Comparison of ENCODE assay signal across 20 cellular contexts in the genomic region with DNA sequence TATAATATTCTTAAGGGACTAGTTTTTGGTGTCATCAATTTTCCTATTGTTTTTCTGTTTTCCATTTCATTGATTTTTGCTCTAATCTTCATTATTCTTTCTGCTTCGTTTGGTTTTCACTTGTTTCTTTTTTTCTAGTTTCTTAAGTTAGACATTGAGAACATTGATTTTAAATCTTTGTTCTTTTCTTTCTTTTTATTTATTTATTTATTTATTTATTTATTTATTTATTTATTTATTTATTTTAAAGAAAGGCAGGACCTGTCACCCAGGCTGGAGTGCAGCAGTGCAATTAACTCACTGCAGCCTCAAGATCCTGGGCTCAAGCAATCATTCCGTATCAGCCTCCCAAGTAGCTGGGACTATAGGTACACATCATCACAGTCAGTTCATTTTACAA. TPM values are rescaled to one million over a fixed set of nuclear protein-coding genes. Genes with fewer than 3 reads are reported as not detected.
DNase-seq lines count a peak whose midpoint lies in the region; ATAC-seq, FAIRE-seq and TF ChIP-seq lines count a peak whose summit lies in the region.
"Had no signal": no experiment of that assay in that cellular context is flagged by ENCODE, and none has a peak within 500 bp of the region (broad histone marks: within the 10 kb centered on the region; RNA-seq: fewer than 3 reads in every experiment).

No MANE protein-coding gene starts in this region.

- H3K79me2 ChIP-seq in HepG2 (ENCODE audit: insufficient read depth, low read length), result no peaks in the 10 kb centered on the region

- CTCF ChIA-PET in HepG2 (lab: Yijun Ruan, JAX; ENCODE audit: low intra/inter-chr PET ratio, low total read pairs) (no interaction called here), HEK293 (lab: Yijun Ruan, JAX) (no interaction called here)

- in situ Hi-C loops in HepG2 (cut with HindIII; ENCODE audit: extremely low pct_ligation_motif_present, low pct_unique_long_range_greater_than_20kb), result no loop called here

- POLR2A ChIA-PET in HepG2 (lab: Yijun Ruan, JAX) (no interaction called here), HEK293 (lab: Yijun Ruan, JAX) (no interaction called here)

- no peak overlapping the region for H2AFZ ChIP-seq in HepG2 (ENCODE audit: low read length)

- H3K9ac ChIP-seq in HepG2 (ENCODE audit: insufficient read depth, low read depth, low read length) (no peak overlapping the region), kidney (ENCODE audit: low read length in 2 of 2) (no peak overlapping the region)
- H3K9ac ChIP-seq: BLaER1 treated with 17β-estradiol and CSF1 and Interleukin-3, amounts not matched to agents 10 nM and 100 nM had no signal

- H3K27ac ChIP-seq in HepG2 (ENCODE audit: extremely low read length, insufficient read depth, low read length), result no peak overlapping the region
- H3K27ac ChIP-seq in right lobe of liver, result no peak overlapping the region
- no peak overlapping the region for H3K27ac ChIP-seq in HEK293 (ENCODE audit: extremely low read depth, low read depth, low read length)
- H3K27ac ChIP-seq in kidney (ENCODE audit: low read depth in 2 of 2, low read length in 2 of 2), result no peak overlapping the region
- no peak overlapping the region for H3K27ac ChIP-seq in aorta (ENCODE audit: low read depth in 1 of 2, low read length in 2 of 2)
- H3K27ac ChIP-seq: 22Rv1; BLaER1 treated with 17β-estradiol and CSF1 and Interleukin-3, amounts not matched to agents 10 nM and 100 nM; C4-2B had no signal

- intact Hi-C loops in HepG2 (cut with micrococcal nuclease; ENCODE audit: unreplicated experiment) (no loop called here), right lobe of liver (cut with DNase I) (no loop called here), kidney (cut with DNase I) (no loop called here), aorta (cut with DNase I) (no loop called here)

- no peak for TF ChIP-seq CTCF in HepG2 (CRISPR knock-in tag; IDR thresholded peaks at IDR 0.05)
- TF ChIP-seq CTCF in right lobe of liver (IDR thresholded peaks at IDR 0.05), result no peak
- no peak for TF ChIP-seq CTCF in HEK293 (tag by site-specific recombination; IDR thresholded peaks at IDR 0.05)
- TF ChIP-seq CTCF in kidney (IDR thresholded peaks at IDR 0.05; ENCODE audit: borderline replicate concordance, extremely low read depth, insufficient read depth), result no peak

- no peaks in the 10 kb centered on the region for H3K4me1 ChIP-seq in HepG2 (ENCODE audit: insufficient read depth, low read length)
- H3K4me1 ChIP-seq in right lobe of liver, result no peaks in the 10 kb centered on the region
- no peaks in the 10 kb centered on the region for H3K4me1 ChIP-seq in HEK293 (ENCODE audit: control insufficient read depth, insufficient read depth, low read length)
- no peaks in the 10 kb centered on the region for H3K4me1 ChIP-seq in kidney (ENCODE audit: control insufficient read depth in 1 of 2, insufficient read depth in 1 of 2, low read depth in 1 of 2, low read length in 2 of 2)
- H3K4me1 ChIP-seq in aorta (ENCODE audit: control insufficient read depth in 1 of 2, insufficient read depth in 2 of 2, low read length in 2 of 2), result no peaks in the 10 kb centered on the region
- H3K4me1 ChIP-seq: Caco-2 had no signal

- ATAC-seq in HepG2, result no peak
- ATAC-seq in right lobe of liver, result no peak
- no peak for ATAC-seq in aorta (ENCODE audit: low FRiP score)
- ATAC-seq: CD8-positive, alpha-beta T cell had no signal

- no peaks in the 10 kb centered on the region for H3K36me3 ChIP-seq in HepG2 (replicated peaks in 1 of 2; ENCODE audit: control insufficient read depth in 1 of 2, insufficient read depth in 2 of 2, low read length in 2 of 2)
- H3K36me3 ChIP-seq in right lobe of liver, result no peaks in the 10 kb centered on the region
- no peaks in the 10 kb centered on the region for H3K36me3 ChIP-seq in HEK293 (ENCODE audit: control insufficient read depth in 2 of 2, insufficient read depth in 1 of 2, low read length in 2 of 2)
- no peaks in the 10 kb centered on the region for H3K36me3 ChIP-seq in kidney (ENCODE audit: control insufficient read depth in 1 of 2, insufficient read depth in 2 of 2, low read length in 2 of 2)
- H3K36me3 ChIP-seq in aorta (ENCODE audit: control insufficient read depth in 1 of 2, insufficient read depth in 2 of 2, low read length in 1 of 2), result no peaks in the 10 kb centered on the region
- H3K36me3 ChIP-seq: BLaER1 treated with 17β-estradiol and CSF1 and Interleukin-3, amounts not matched to agents 10 nM and 100 nM had no signal

- DNase-seq in HepG2 (ENCODE audit: low spot score) (no peak), right lobe of liver (no peak), kidney (no peak), aorta (no peak), NCI-H1694 (lab: John Stamatoyannopoulos, UW) (no peak)
- DNase-seq: AML-193; Caco-2; Calu3; CD4-positive, alpha-beta T cell; CD8-positive, alpha-beta T cell; DMS79 treated with DMSO at 0.1 percent for 48 hours; GF-D8 had no signal

- no peaks in the 10 kb centered on the region for H4K20me1 ChIP-seq in HepG2 (ENCODE audit: insufficient read depth, low read length)
- H4K20me1 ChIP-seq: BLaER1 treated with 17β-estradiol and CSF1 and Interleukin-3, amounts not matched to agents 10 nM and 100 nM had no signal

- H3K9me3 ChIP-seq in HepG2 (ENCODE audit: low read length), result no peaks in the 10 kb centered on the region
- no peaks in the 10 kb centered on the region for H3K9me3 ChIP-seq in right lobe of liver
- no peaks in the 10 kb centered on the region for H3K9me3 ChIP-seq in HEK293 (ENCODE audit: control insufficient read depth, insufficient read depth, low read depth, low read length)
- H3K9me3 ChIP-seq in kidney (ENCODE audit: control insufficient read depth in 1 of 2, low read length in 2 of 2), result no peaks in the 10 kb centered on the region
- no peaks in the 10 kb centered on the region for H3K9me3 ChIP-seq in aorta (ENCODE audit: control insufficient read depth, low read length)
- H3K9me3 ChIP-seq: BLaER1 treated with 17β-estradiol and CSF1 and Interleukin-3, amounts not matched to agents 10 nM and 100 nM; Caco-2 had no signal

- no TSS peak for BruUV-seq in HepG2 (replicated peaks; lab: Mats Ljungman, UMichigan)

- WGBS in HepG2 (ENCODE audit: low lambda C conversion rate), result 35% methylated on average over 2 of the region's 2 CpGs
- WGBS in right lobe of liver (ENCODE audit: insufficient coverage, low coverage, low lambda C conversion rate, missing lambda C conversion rate), result 63% methylated on average over 2 of the region's 2 CpGs
- WGBS in aorta, 2 donors, result 91 to 93% methylated on average over 2 of the region's 2 CpGs

- TF ChIP-seq RAD21 in HepG2 (CRISPR knock-in tag; IDR thresholded peaks at IDR 0.05), result no peak

- H3K4me2 ChIP-seq in HepG2 (ENCODE audit: low read depth, low read length), result no peak overlapping the region
- H3K4me2 ChIP-seq: BLaER1 treated with 17β-estradiol and CSF1 and Interleukin-3, amounts not matched to agents 10 nM and 100 nM had no signal

- H3K27me3 ChIP-seq in HepG2 (ENCODE audit: control insufficient read depth in 1 of 2, insufficient read depth in 2 of 2, low read length in 2 of 2) (peaks cover 0 to 8% of the 10 kb centered on the region in 2 experiments; a peak in 2 of 5 replicates), right lobe of liver (no peaks in the 10 kb centered on the region), aorta (ENCODE audit: control insufficient read depth in 1 of 2, insufficient read depth in 2 of 2, low read length in 1 of 2) (no peaks in the 10 kb centered on the region)
- H3K27me3 ChIP-seq: BLaER1 treated with 17β-estradiol and CSF1 and Interleukin-3, amounts not matched to agents 10 nM and 100 nM had no signal

- H3K4me3 ChIP-seq in HepG2 (replicated peaks in 1 of 3; ENCODE audit: insufficient read depth in 1 of 3, low read depth in 2 of 3, low read length in 3 of 3) (no peak overlapping the region), right lobe of liver (no peak overlapping the region), HEK293 (ENCODE audit: low read depth, low read length) (no peak overlapping the region), kidney (ENCODE audit: low read length in 2 of 2) (no peak overlapping the region), aorta (ENCODE audit: low read length in 2 of 2) (no peak overlapping the region)
- H3K4me3 ChIP-seq: BLaER1 treated with 17β-estradiol and CSF1 and Interleukin-3, amounts not matched to agents 10 nM and 100 nM had no signal

- no peak for TF ChIP-seq POLR2A in HepG2 (IDR thresholded peaks at IDR 0.05; ENCODE audit: insufficient read depth in 1 of 2, low read depth in 2 of 2, low read length in 2 of 2)
- TF ChIP-seq POLR2A in right lobe of liver (IDR thresholded peaks at IDR 0.05), result no peak

- peak; percentile 4 for FAIRE-seq in HepG2 (lab: Jason Lieb, UNC)
- peak; percentile 76 for FAIRE-seq in kidney (lab: Jason Lieb, UNC)
- FAIRE-seq: D721Med, G401.6, GM12891, GM19239 had no signal

- TF ChIP-seq EP300 in HepG2 (IDR thresholded peaks at IDR 0.05; ENCODE audit: low read depth in 2 of 2, low read length in 2 of 2), result no peak
- TF ChIP-seq EP300 in HepG2 (CRISPR knock-in tag; IDR thresholded peaks at IDR 0.05; ENCODE audit: borderline replicate concordance), result no peak

RNA-seq across cellular contexts. Expression of a gene that starts 7.0 kb away (rescaled TPM):
- total RNA-seq in HepG2 (2016; rRNA removed; fragmentation: Illumina TruSeq; extraction: Trizol) (63.2 and 66.5 TPM in 2 replicates), right lobe of liver (10 to 100 TPM in 2 of 6 experiments, 1 to 10 TPM in 4; 3.5 to 12.1 (median 7.1) TPM), kidney (39.1 TPM), aorta (10 to 100 TPM; 53.2 to 55.1 TPM)
- total RNA-seq in HepG2 (2016; cell fraction: cytosol; rRNA removed; fragmentation: Illumina TruSeq; extraction: Trizol; ENCODE audit: low read depth), result 6.8 and 8.5 TPM in 2 replicates
- 60.0 and 65.7 TPM in 2 replicates for total RNA-seq in HepG2 (2016; cell fraction: insoluble cytoplasmic fraction; rRNA removed; fragmentation: Illumina TruSeq; extraction: Trizol)
- 25.0 and 25.7 TPM in 2 replicates for total RNA-seq in HepG2 (2016; cell fraction: membrane; rRNA removed; fragmentation: Illumina TruSeq; extraction: Trizol)
- total RNA-seq in HepG2 (2016; cell fraction: nucleus; rRNA removed; fragmentation: Illumina TruSeq; extraction: Trizol), result 76.2 and 83.3 TPM in 2 replicates
- polyA plus RNA-seq in HepG2 (2011; rRNA removed) (62.5 and 67.7 TPM in 2 replicates), kidney (ENCODE audit: insufficient read depth, low read depth, low replicate concordance) (10.7 TPM), aorta (10 to 100 TPM; 10.7 to 14.1 TPM)
- polyA plus RNA-seq in HepG2 (2011; cell fraction: cytosol; rRNA removed), result 20.3 and 32.4 TPM in 2 replicates
- polyA plus RNA-seq in HepG2 (2011; cell fraction: nucleus; rRNA removed), result 78.2 and 99.5 TPM in 2 replicates
- 73.3 and 86.5 TPM in 2 replicates for polyA plus RNA-seq in HepG2 (2012)
- 1.7 and 2.1 TPM in 2 replicates for polyA plus RNA-seq in HepG2 (2016; cell fraction: cytosol; fragmentation: Illumina TruSeq; extraction: Trizol; ENCODE audit: low read depth)
- polyA plus RNA-seq in HepG2 (2016; cell fraction: insoluble cytoplasmic fraction; fragmentation: Illumina TruSeq; extraction: Trizol; ENCODE audit: low read depth), result 66.8 and 70.0 TPM in 2 replicates
- polyA plus RNA-seq in HepG2 (2016; cell fraction: membrane; fragmentation: Illumina TruSeq; extraction: Trizol; ENCODE audit: low read depth), result 9.7 and 11.9 TPM in 2 replicates
- 139 and 144 TPM in 2 replicates for polyA plus RNA-seq in HepG2 (2016; cell fraction: nucleus; fragmentation: Illumina TruSeq; extraction: Trizol; ENCODE audit: insufficient read depth, low read depth)
- polyA minus RNA-seq in HepG2 (2011; rRNA and poly(A)+ RNA removed; ENCODE audit: low replicate concordance), result 4.2 and 30.7 TPM in 2 replicates
- polyA minus RNA-seq in HepG2 (2011; cell fraction: cytosol; rRNA and poly(A)+ RNA removed), result 43.7 and 45.2 TPM in 2 replicates
- polyA minus RNA-seq in HepG2 (2011; cell fraction: nucleus; rRNA and poly(A)+ RNA removed), result 160 and 184 TPM in 2 replicates
